In genomic region chr13:76885203-76886004, GRCh38 we compare ENCODE assay signal across 1 cellular context.
TF ChIP-seq lines count a peak whose summit lies in the region.

No MANE protein-coding gene starts in this region.

TF ChIP-seq in WTC11, 78 proteins besides CTCF, POLR2A, EP300 and RAD21 (continued from another document and continues in another):
- TF ChIP-seq E2F4 (CRISPR knock-in tag; IDR thresholded peaks at IDR 0.05; ENCODE audit: borderline replicate concordance, low read depth) (no peak; the same call in 1 of the 2 replicates), ZNF396 (CRISPR knock-in tag; IDR thresholded peaks at IDR 0.05; ENCODE audit: borderline replicate concordance) (no peak), NFE2L1 (CRISPR knock-in tag; IDR thresholded peaks at IDR 0.05) (peak; percentile 62; the same call in 1 of the 2 replicates), SOX15 (CRISPR knock-in tag; IDR thresholded peaks at IDR 0.05) (no peak), ZNF219 (CRISPR knock-in tag; IDR thresholded peaks at IDR 0.05; ENCODE audit: borderline replicate concordance) (peak; percentile 77; the same call in 1 of the 2 replicates), GRHL2 (CRISPR knock-in tag; IDR thresholded peaks at IDR 0.05; ENCODE audit: insufficient replicate concordance, severe bottlenecking) (no peak), ZSCAN18 (CRISPR knock-in tag; IDR thresholded peaks at IDR 0.05) (no peak), ESRRA (CRISPR knock-in tag; IDR thresholded peaks at IDR 0.05; ENCODE audit: borderline replicate concordance) (0 out of 2 replicates have a peak, but pooled peaks have one; percentile 1), NR2C2 (CRISPR knock-in tag; IDR thresholded peaks at IDR 0.05) (no peak), OVOL2 (CRISPR knock-in tag; IDR thresholded peaks at IDR 0.05; ENCODE audit: borderline replicate concordance) (no peak), TCF7 (CRISPR knock-in tag; IDR thresholded peaks at IDR 0.05; ENCODE audit: low read depth) (0 out of 2 replicates have a peak, but pooled peaks have one; percentile 70), ZNF423 (CRISPR knock-in tag; IDR thresholded peaks at IDR 0.05) (no peak), ETV6 (CRISPR knock-in tag; IDR thresholded peaks at IDR 0.05) (peak; percentile 81), ZNF416 (CRISPR knock-in tag; IDR thresholded peaks at IDR 0.05) (no peak), ZNF671 (CRISPR knock-in tag; IDR thresholded peaks at IDR 0.05) (no peak), JAZF1 (CRISPR knock-in tag; IDR thresholded peaks at IDR 0.05) (no peak), NFATC4 (CRISPR knock-in tag; IDR thresholded peaks at IDR 0.05) (no peak), HMGA2 (CRISPR knock-in tag; IDR thresholded peaks at IDR 0.05) (no peak), TP53 (CRISPR knock-in tag; IDR thresholded peaks at IDR 0.05) (0 out of 2 replicates have a peak, but pooled peaks have one; percentile 27), ZBTB43 (CRISPR knock-in tag; IDR thresholded peaks at IDR 0.05) (peak; percentile 70; the same call in 1 of the 2 replicates), FOXP1 (CRISPR knock-in tag; IDR thresholded peaks at IDR 0.05; ENCODE audit: borderline replicate concordance) (no peak; the same call in 1 of the 2 replicates), ARID4B (CRISPR knock-in tag; IDR thresholded peaks at IDR 0.05; ENCODE audit: borderline replicate concordance) (no peak), SP1 (CRISPR knock-in tag; conservative IDR thresholded peaks at IDR 0.05) (no peak), PRRX2 (CRISPR knock-in tag; IDR thresholded peaks at IDR 0.05) (no peak), MYBL2 (CRISPR knock-in tag; IDR thresholded peaks at IDR 0.05) (peak; percentile 23; the same call in 1 of the 2 replicates), ERG (CRISPR knock-in tag; IDR thresholded peaks at IDR 0.05) (no peak), CREB1 (CRISPR knock-in tag; IDR thresholded peaks at IDR 0.05) (no peak), FOXK1 (CRISPR knock-in tag; IDR thresholded peaks at IDR 0.05) (peak; percentile 66; the same call in 1 of the 2 replicates)
- TF ChIP-seq, protein P1, sequence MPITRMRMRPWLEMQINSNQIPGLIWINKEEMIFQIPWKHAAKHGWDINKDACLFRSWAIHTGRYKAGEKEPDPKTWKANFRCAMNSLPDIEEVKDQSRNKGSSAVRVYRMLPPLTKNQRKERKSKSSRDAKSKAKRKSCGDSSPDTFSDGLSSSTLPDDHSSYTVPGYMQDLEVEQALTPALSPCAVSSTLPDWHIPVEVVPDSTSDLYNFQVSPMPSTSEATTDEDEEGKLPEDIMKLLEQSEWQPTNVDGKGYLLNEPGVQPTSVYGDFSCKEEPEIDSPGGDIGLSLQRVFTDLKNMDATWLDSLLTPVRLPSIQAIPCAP (CRISPR knock-in tag; IDR thresholded peaks at IDR 0.05): 0 out of 2 replicates have a peak, but pooled peaks have one; percentile 54
- TF ChIP-seq, protein P2, sequence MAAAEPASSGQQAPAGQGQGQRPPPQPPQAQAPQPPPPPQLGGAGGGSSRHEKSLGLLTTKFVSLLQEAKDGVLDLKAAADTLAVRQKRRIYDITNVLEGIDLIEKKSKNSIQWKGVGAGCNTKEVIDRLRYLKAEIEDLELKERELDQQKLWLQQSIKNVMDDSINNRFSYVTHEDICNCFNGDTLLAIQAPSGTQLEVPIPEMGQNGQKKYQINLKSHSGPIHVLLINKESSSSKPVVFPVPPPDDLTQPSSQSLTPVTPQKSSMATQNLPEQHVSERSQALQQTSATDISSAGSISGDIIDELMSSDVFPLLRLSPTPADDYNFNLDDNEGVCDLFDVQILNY (CRISPR knock-in tag; IDR thresholded peaks at IDR 0.05): no peak; the same call in 1 of the 2 replicates
- TF ChIP-seq, protein P3, sequence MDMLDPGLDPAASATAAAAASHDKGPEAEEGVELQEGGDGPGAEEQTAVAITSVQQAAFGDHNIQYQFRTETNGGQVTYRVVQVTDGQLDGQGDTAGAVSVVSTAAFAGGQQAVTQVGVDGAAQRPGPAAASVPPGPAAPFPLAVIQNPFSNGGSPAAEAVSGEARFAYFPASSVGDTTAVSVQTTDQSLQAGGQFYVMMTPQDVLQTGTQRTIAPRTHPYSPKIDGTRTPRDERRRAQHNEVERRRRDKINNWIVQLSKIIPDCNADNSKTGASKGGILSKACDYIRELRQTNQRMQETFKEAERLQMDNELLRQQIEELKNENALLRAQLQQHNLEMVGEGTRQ (CRISPR knock-in tag; IDR thresholded peaks at IDR 0.05): no peak
- TF ChIP-seq, protein P4, sequence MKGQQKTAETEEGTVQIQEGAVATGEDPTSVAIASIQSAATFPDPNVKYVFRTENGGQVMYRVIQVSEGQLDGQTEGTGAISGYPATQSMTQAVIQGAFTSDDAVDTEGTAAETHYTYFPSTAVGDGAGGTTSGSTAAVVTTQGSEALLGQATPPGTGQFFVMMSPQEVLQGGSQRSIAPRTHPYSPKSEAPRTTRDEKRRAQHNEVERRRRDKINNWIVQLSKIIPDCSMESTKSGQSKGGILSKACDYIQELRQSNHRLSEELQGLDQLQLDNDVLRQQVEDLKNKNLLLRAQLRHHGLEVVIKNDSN (CRISPR knock-in tag; IDR thresholded peaks at IDR 0.05): no peak
- TF ChIP-seq, protein P5, sequence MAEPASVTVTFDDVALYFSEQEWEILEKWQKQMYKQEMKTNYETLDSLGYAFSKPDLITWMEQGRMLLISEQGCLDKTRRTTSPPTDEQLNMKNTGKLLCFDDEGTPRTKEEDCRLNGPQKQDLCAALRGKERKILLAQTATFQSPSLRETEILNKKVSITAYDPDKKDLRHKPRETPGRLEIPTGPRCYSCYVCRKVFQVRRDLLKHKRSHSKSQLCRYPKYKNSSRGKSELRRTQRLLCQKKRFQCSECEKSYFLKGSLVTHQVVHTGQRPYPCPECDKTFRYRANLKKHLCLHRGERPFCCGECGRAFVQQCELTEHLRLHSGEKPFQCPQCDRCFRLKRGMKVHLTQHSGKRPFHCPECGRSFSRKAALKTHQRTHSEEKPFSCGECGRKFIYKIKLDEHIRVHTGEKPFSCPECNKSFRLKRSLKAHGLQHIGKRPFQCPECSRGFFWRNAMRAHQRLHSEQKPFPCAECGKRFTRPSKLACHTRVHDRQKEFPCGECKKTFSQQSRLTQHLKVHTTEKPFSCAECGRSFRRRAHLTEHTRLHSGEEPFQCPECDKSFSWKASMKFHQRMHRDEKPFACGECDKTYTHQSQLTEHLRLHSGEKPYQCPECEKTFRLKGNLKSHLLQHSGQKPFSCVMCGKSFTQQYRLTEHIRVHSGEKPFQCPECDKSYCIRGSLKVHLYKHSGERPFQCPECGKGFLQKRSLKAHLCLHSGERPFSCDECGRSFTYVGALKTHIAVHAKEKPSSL (CRISPR knock-in tag; conservative IDR thresholded peaks at IDR 0.05): no peak
- TF ChIP-seq, protein P6, sequence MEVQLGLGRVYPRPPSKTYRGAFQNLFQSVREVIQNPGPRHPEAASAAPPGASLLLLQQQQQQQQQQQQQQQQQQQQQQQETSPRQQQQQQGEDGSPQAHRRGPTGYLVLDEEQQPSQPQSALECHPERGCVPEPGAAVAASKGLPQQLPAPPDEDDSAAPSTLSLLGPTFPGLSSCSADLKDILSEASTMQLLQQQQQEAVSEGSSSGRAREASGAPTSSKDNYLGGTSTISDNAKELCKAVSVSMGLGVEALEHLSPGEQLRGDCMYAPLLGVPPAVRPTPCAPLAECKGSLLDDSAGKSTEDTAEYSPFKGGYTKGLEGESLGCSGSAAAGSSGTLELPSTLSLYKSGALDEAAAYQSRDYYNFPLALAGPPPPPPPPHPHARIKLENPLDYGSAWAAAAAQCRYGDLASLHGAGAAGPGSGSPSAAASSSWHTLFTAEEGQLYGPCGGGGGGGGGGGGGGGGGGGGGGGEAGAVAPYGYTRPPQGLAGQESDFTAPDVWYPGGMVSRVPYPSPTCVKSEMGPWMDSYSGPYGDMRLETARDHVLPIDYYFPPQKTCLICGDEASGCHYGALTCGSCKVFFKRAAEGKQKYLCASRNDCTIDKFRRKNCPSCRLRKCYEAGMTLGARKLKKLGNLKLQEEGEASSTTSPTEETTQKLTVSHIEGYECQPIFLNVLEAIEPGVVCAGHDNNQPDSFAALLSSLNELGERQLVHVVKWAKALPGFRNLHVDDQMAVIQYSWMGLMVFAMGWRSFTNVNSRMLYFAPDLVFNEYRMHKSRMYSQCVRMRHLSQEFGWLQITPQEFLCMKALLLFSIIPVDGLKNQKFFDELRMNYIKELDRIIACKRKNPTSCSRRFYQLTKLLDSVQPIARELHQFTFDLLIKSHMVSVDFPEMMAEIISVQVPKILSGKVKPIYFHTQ (CRISPR knock-in tag; IDR thresholded peaks at IDR 0.05): no peak
